31 cellular contexts compared by ENCODE assay signal in genomic region chrX:48705876-48706275, GRCh38. TPM values are rescaled to one million over a fixed set of nuclear protein-coding genes. Genes with fewer than 3 reads are reported as not detected.
DNase-seq lines count a peak whose midpoint lies in the region; ATAC-seq, FAIRE-seq and TF ChIP-seq lines count a peak whose summit lies in the region.
"Had no signal": no experiment of that assay in that cellular context is flagged by ENCODE, and none has a peak within 500 bp of the region (broad histone marks: within the 10 kb centered on the region; RNA-seq: fewer than 3 reads in every experiment).

No MANE protein-coding gene starts in this region.

- FAIRE-seq in HepG2 (lab: Jason Lieb, UNC): no peak
- FAIRE-seq: A549, GM18507 had no signal

- POLR2A ChIA-PET in HepG2 (lab: Yijun Ruan, JAX): no interaction called here

- no peaks in the 10 kb centered on the region for H3K79me2 ChIP-seq in HepG2 (ENCODE audit: insufficient read depth, low read length)

- TF ChIP-seq EP300 in HepG2 (IDR thresholded peaks at IDR 0.05; ENCODE audit: low read depth in 2 of 2, low read length in 2 of 2) (no peak), HepG2 (CRISPR knock-in tag; IDR thresholded peaks at IDR 0.05; ENCODE audit: borderline replicate concordance) (no peak)

- H3K27ac Mint-ChIP-seq in nephron progenitor cell: peak overlapping the region; percentile 77

- DNase-seq in HepG2 (ENCODE audit: low spot score) (no peak), right lobe of liver (no peak), dorsolateral prefrontal cortex (no peak), nephron progenitor cell (no peak), HPDE6-E6E7 (ENCODE audit: extremely low spot score) (no peak), NCI-H526 treated with DMSO at 0.1 percent for 48 hours (lab: John Stamatoyannopoulos, UW) (no peak)
- no peak for DNase-seq in activated CD4-positive, alpha-beta T cell treated with anti-CD3 and anti-CD28 coated beads for 48 hours
- DNase-seq: C1 segment of cervical spinal cord; CD4-positive, alpha-beta memory T cell; COR-L47; DMS53; GM23248; Karpas-422; NCI-H1092 treated with DMSO at 0.1 percent for 48 hours; NCI-H1436; NCI-H187; NCI-H2081 treated with DMSO at 0.1 percent for 48 hours; NCI-H2171 treated with DMSO at 0.1 percent for 48 hours; NCI-H345; NCI-H510A treated with DMSO at 0.1 percent for 48 hours; NCI-H748 treated with DMSO at 0.1 percent for 48 hours; PC-3; Right ventricle myocardium superior had no signal

- H3K36me3 Mint-ChIP-seq in nephron progenitor cell (ENCODE audit: low read depth): peaks cover 10% of the 10 kb centered on the region

- H3K36me3 ChIP-seq in HepG2 (replicated peaks in 1 of 2; ENCODE audit: control insufficient read depth in 1 of 2, insufficient read depth in 2 of 2, low read length in 2 of 2) (peaks cover 5 to 7% of the 10 kb centered on the region in 2 experiments; a peak in 4 of 5 replicates), right lobe of liver (no peaks in the 10 kb centered on the region)

- no peak for TF ChIP-seq CTCF in HepG2 (CRISPR knock-in tag; IDR thresholded peaks at IDR 0.05)
- no peak for TF ChIP-seq CTCF in right lobe of liver (IDR thresholded peaks at IDR 0.05)
- no peak for TF ChIP-seq CTCF in dorsolateral prefrontal cortex (IDR thresholded peaks at IDR 0.05 in 54 of 56, conservative IDR thresholded peaks at IDR 0.05 in 2 of 56; ENCODE audit: low read depth in 1 of 56, partially characterized antibody in 56 of 56)
- TF ChIP-seq CTCF in nephron progenitor cell (IDR thresholded peaks at IDR 0.05): no peak

- no peak overlapping the region for H3K4me3 ChIP-seq in HepG2 (replicated peaks in 1 of 3; ENCODE audit: insufficient read depth in 1 of 3, low read depth in 2 of 3, low read length in 3 of 3)
- no peak overlapping the region for H3K4me3 ChIP-seq in right lobe of liver
- H3K4me3 ChIP-seq in dorsolateral prefrontal cortex: no peak overlapping the region
- H3K4me3 ChIP-seq: A549, GM23248, HAP-1 had no signal

- intact Hi-C loops in HepG2 (cut with micrococcal nuclease; ENCODE audit: unreplicated experiment) (no loop called here), right lobe of liver (cut with DNase I) (no loop called here), dorsolateral prefrontal cortex (cut with DNase I) (no loop called here)

- H3K9ac ChIP-seq in HepG2 (ENCODE audit: insufficient read depth, low read depth, low read length): no peak overlapping the region
- H3K9ac ChIP-seq: GM23248 had no signal

- H2AFZ ChIP-seq in HepG2 (ENCODE audit: low read length): no peak overlapping the region
- H2AFZ ChIP-seq: GM23248 had no signal

- no peak overlapping the region for H3K4me2 ChIP-seq in HepG2 (ENCODE audit: low read depth, low read length)
- H3K4me2 ChIP-seq: A549 had no signal

- no TSS peak for BruUV-seq in HepG2 (replicated peaks; lab: Mats Ljungman, UMichigan)

- H3K27me3 Mint-ChIP-seq in nephron progenitor cell (ENCODE audit: low read depth, poor library complexity): peaks cover 3% of the 10 kb centered on the region
- H3K27me3 Mint-ChIP-seq: CD4-positive, alpha-beta memory T cell had no signal

- no peak overlapping the region for H3K27ac ChIP-seq in HepG2 (ENCODE audit: extremely low read length, insufficient read depth, low read length)
- no peak overlapping the region for H3K27ac ChIP-seq in right lobe of liver
- peak overlapping the region in 31 of 59 donors; percentile 9 to 83 (median 64) for H3K27ac ChIP-seq in dorsolateral prefrontal cortex
- peak overlapping the region; percentile 70 for H3K27ac ChIP-seq in temporal lobe (ENCODE audit: low read depth, low read length)
- H3K27ac ChIP-seq: A549, GM23248 had no signal

- H3K4me1 ChIP-seq in HepG2 (ENCODE audit: insufficient read depth, low read length) (peaks cover 30% of the 10 kb centered on the region), right lobe of liver (peaks cover 0 to 5% (median 0%) of the 10 kb centered on the region in 4 donors)
- H3K4me1 ChIP-seq: HAP-1 had no signal

- TF ChIP-seq POLR2A in HepG2 (IDR thresholded peaks at IDR 0.05; ENCODE audit: insufficient read depth in 1 of 2, low read depth in 2 of 2, low read length in 2 of 2): no peak
- TF ChIP-seq POLR2A in right lobe of liver (IDR thresholded peaks at IDR 0.05): no peak

- no peak overlapping the region for H3K4me3 Mint-ChIP-seq in nephron progenitor cell
- H3K4me3 Mint-ChIP-seq: CD4-positive, alpha-beta memory T cell had no signal

- 100% methylated on average over 5 of the region's 12 CpGs for WGBS in HepG2 (ENCODE audit: low lambda C conversion rate)
- 90% methylated on average over 4 of the region's 12 CpGs for WGBS in right lobe of liver (ENCODE audit: insufficient coverage, low coverage, low lambda C conversion rate, missing lambda C conversion rate)

- in situ Hi-C loops in HepG2 (cut with HindIII; ENCODE audit: extremely low pct_ligation_motif_present, low pct_unique_long_range_greater_than_20kb): no loop called here

- H3K9me3 Mint-ChIP-seq in nephron progenitor cell: peaks cover 64% of the 10 kb centered on the region
- H3K9me3 Mint-ChIP-seq: CD4-positive, alpha-beta memory T cell had no signal

- CTCF ChIA-PET in HepG2 (lab: Yijun Ruan, JAX; ENCODE audit: low intra/inter-chr PET ratio, low total read pairs): no interaction called here

- H3K27me3 ChIP-seq in HepG2 (ENCODE audit: control insufficient read depth in 1 of 2, insufficient read depth in 2 of 2, low read length in 2 of 2) (no peaks in the 10 kb centered on the region), right lobe of liver (no peaks in the 10 kb centered on the region), dorsolateral prefrontal cortex (peaks cover 0 to 76% (median 14%) of the 10 kb centered on the region in 45 donors)

- H3K9me3 ChIP-seq in HepG2 (ENCODE audit: low read length): no peaks in the 10 kb centered on the region
- no peaks in the 10 kb centered on the region for H3K9me3 ChIP-seq in right lobe of liver
- H3K9me3 ChIP-seq: A549, HAP-1 had no signal

- ATAC-seq in HepG2 (no peak), right lobe of liver (no peak)
- ATAC-seq: PC-3 had no signal

- no peaks in the 10 kb centered on the region for H3K4me1 Mint-ChIP-seq in nephron progenitor cell

- H4K20me1 ChIP-seq in HepG2 (ENCODE audit: insufficient read depth, low read length): no peaks in the 10 kb centered on the region

- no peak for TF ChIP-seq RAD21 in HepG2 (CRISPR knock-in tag; IDR thresholded peaks at IDR 0.05)

RNA-seq across cellular contexts. Expression of gene SUV39H1, which starts 9.3 kb away (rescaled TPM):
- total RNA-seq in HepG2 (2016; rRNA removed; fragmentation: Illumina TruSeq; extraction: Trizol): 9.9 and 10.1 TPM in 2 replicates
- 1.2 and 1.6 TPM in 2 replicates for total RNA-seq in HepG2 (2016; cell fraction: cytosol; rRNA removed; fragmentation: Illumina TruSeq; extraction: Trizol; ENCODE audit: low read depth)
- 9.2 and 10.1 TPM in 2 replicates for total RNA-seq in HepG2 (2016; cell fraction: insoluble cytoplasmic fraction; rRNA removed; fragmentation: Illumina TruSeq; extraction: Trizol)
- 5.1 and 5.5 TPM in 2 replicates for total RNA-seq in HepG2 (2016; cell fraction: membrane; rRNA removed; fragmentation: Illumina TruSeq; extraction: Trizol)
- total RNA-seq in HepG2 (2016; cell fraction: nucleus; rRNA removed; fragmentation: Illumina TruSeq; extraction: Trizol): 7.0 and 7.4 TPM in 2 replicates
- 3.2 and 5.2 TPM in 2 replicates for polyA plus RNA-seq in HepG2 (2011; rRNA removed)
- polyA plus RNA-seq in HepG2 (2011; cell fraction: cytosol; rRNA removed): 2.8 and 5.0 TPM in 2 replicates
- polyA plus RNA-seq in HepG2 (2011; cell fraction: nucleus; rRNA removed): 5.5 and 9.7 TPM in 2 replicates
- polyA plus RNA-seq in HepG2 (2012): 2.7 and 4.7 TPM in 2 replicates
- polyA plus RNA-seq in HepG2 (2016; cell fraction: cytosol; fragmentation: Illumina TruSeq; extraction: Trizol; ENCODE audit: low read depth): 1.3 and 1.5 TPM in 2 replicates
- polyA plus RNA-seq in HepG2 (2016; cell fraction: insoluble cytoplasmic fraction; fragmentation: Illumina TruSeq; extraction: Trizol; ENCODE audit: low read depth): 8.6 and 12.5 TPM in 2 replicates
- polyA plus RNA-seq in HepG2 (2016; cell fraction: membrane; fragmentation: Illumina TruSeq; extraction: Trizol; ENCODE audit: low read depth): 3.6 and 3.7 TPM in 2 replicates
- polyA plus RNA-seq in HepG2 (2016; cell fraction: nucleus; fragmentation: Illumina TruSeq; extraction: Trizol; ENCODE audit: insufficient read depth, low read depth): 13.6 and 14.6 TPM in 2 replicates
- polyA minus RNA-seq in HepG2 (2011; rRNA and poly(A)+ RNA removed; ENCODE audit: low replicate concordance): 9.3 and 68.5 TPM in 2 replicates
- 3.1 and 5.0 TPM in 2 replicates for polyA minus RNA-seq in HepG2 (2011; cell fraction: cytosol; rRNA and poly(A)+ RNA removed)
- 3.9 and 4.2 TPM in 2 replicates for polyA minus RNA-seq in HepG2 (2011; cell fraction: nucleus; rRNA and poly(A)+ RNA removed)
- 10 to 100 TPM in 1 of 6 experiments, 1 to 10 TPM in 5; 2.2 to 10.8 (median 3.5) TPM for total RNA-seq in right lobe of liver
- total RNA-seq in dorsolateral prefrontal cortex: 10 to 100 TPM in 3 of 120 experiments, 1 to 10 TPM in 117; 2.4 to 11.8 (median 6.3) TPM
- total RNA-seq in temporal lobe: 1.7 TPM

RNA-seq across cellular contexts. Expression of gene WAS, which starts 22.3 kb away (rescaled TPM):
- total RNA-seq in HepG2 (2016; rRNA removed; fragmentation: Illumina TruSeq; extraction: Trizol): not detected in 2 replicates
- not detected in 2 replicates for total RNA-seq in HepG2 (2016; cell fraction: cytosol; rRNA removed; fragmentation: Illumina TruSeq; extraction: Trizol; ENCODE audit: low read depth)
- not detected in 2 replicates for total RNA-seq in HepG2 (2016; cell fraction: insoluble cytoplasmic fraction; rRNA removed; fragmentation: Illumina TruSeq; extraction: Trizol)
- not detected in 2 replicates for total RNA-seq in HepG2 (2016; cell fraction: membrane; rRNA removed; fragmentation: Illumina TruSeq; extraction: Trizol)
- total RNA-seq in HepG2 (2016; cell fraction: nucleus; rRNA removed; fragmentation: Illumina TruSeq; extraction: Trizol): not detected in 2 replicates
- 0.11 and 0.18 TPM in 2 replicates for polyA plus RNA-seq in HepG2 (2011; rRNA removed)
- polyA plus RNA-seq in HepG2 (2011; cell fraction: cytosol; rRNA removed): 0.03 TPM in 1 of 2 replicates, not detected in the other
- 0.21 and 0.54 TPM in 2 replicates for polyA plus RNA-seq in HepG2 (2011; cell fraction: nucleus; rRNA removed)
- polyA plus RNA-seq in HepG2 (2012): 0.21 TPM in 2 replicates
- not detected in 2 replicates for polyA plus RNA-seq in HepG2 (2016; cell fraction: cytosol; fragmentation: Illumina TruSeq; extraction: Trizol; ENCODE audit: low read depth)
- not detected in 2 replicates for polyA plus RNA-seq in HepG2 (2016; cell fraction: insoluble cytoplasmic fraction; fragmentation: Illumina TruSeq; extraction: Trizol; ENCODE audit: low read depth)
- polyA plus RNA-seq in HepG2 (2016; cell fraction: membrane; fragmentation: Illumina TruSeq; extraction: Trizol; ENCODE audit: low read depth): not detected in 2 replicates
- not detected in 2 replicates for polyA plus RNA-seq in HepG2 (2016; cell fraction: nucleus; fragmentation: Illumina TruSeq; extraction: Trizol; ENCODE audit: insufficient read depth, low read depth)
- polyA minus RNA-seq in HepG2 (2011; rRNA and poly(A)+ RNA removed; ENCODE audit: low replicate concordance): 0.08 and 0.09 TPM in 2 replicates
- polyA minus RNA-seq in HepG2 (2011; cell fraction: cytosol; rRNA and poly(A)+ RNA removed): not detected in 2 replicates
- not detected in 2 replicates for polyA minus RNA-seq in HepG2 (2011; cell fraction: nucleus; rRNA and poly(A)+ RNA removed)
- 1 to 10 TPM; 2.4 to 7.2 (median 4.8) TPM for total RNA-seq in right lobe of liver
- total RNA-seq in dorsolateral prefrontal cortex: 10 to 100 TPM in 13 of 120 experiments, 1 to 10 TPM in 107; 1.6 to 19.4 (median 5.3) TPM
- total RNA-seq in temporal lobe: 0.74 TPM
- total RNA-seq: G401, GM23248 had no signal
- polyA plus RNA-seq: GM23248 had no signal

RNA-seq across cellular contexts. Expression of gene GLOD5, which starts 55.7 kb away (rescaled TPM):
- total RNA-seq in HepG2 (2016; rRNA removed; fragmentation: Illumina TruSeq; extraction: Trizol) (0.73 and 0.93 TPM in 2 replicates), right lobe of liver (1 to 10 TPM in 5 of 6 experiments, under 1 TPM in 1; 0.98 to 4.1 (median 2.9) TPM), dorsolateral prefrontal cortex (not detected), temporal lobe (not detected)
- 0.61 and 0.97 TPM in 2 replicates for total RNA-seq in HepG2 (2016; cell fraction: cytosol; rRNA removed; fragmentation: Illumina TruSeq; extraction: Trizol; ENCODE audit: low read depth)
- 0.71 and 1.2 TPM in 2 replicates for total RNA-seq in HepG2 (2016; cell fraction: insoluble cytoplasmic fraction; rRNA removed; fragmentation: Illumina TruSeq; extraction: Trizol)
- 0.68 and 0.79 TPM in 2 replicates for total RNA-seq in HepG2 (2016; cell fraction: membrane; rRNA removed; fragmentation: Illumina TruSeq; extraction: Trizol)
- not detected in 2 replicates for total RNA-seq in HepG2 (2016; cell fraction: nucleus; rRNA removed; fragmentation: Illumina TruSeq; extraction: Trizol)
- 1.3 and 1.5 TPM in 2 replicates for polyA plus RNA-seq in HepG2 (2011; rRNA removed)
- 1.1 and 1.3 TPM in 2 replicates for polyA plus RNA-seq in HepG2 (2011; cell fraction: cytosol; rRNA removed)
- polyA plus RNA-seq in HepG2 (2011; cell fraction: nucleus; rRNA removed): 0.50 TPM in 1 of 2 replicates, not detected in the other
- 0.79 and 1.2 TPM in 2 replicates for polyA plus RNA-seq in HepG2 (2012)
- polyA plus RNA-seq in HepG2 (2016; cell fraction: cytosol; fragmentation: Illumina TruSeq; extraction: Trizol; ENCODE audit: low read depth): 0.68 and 1.3 TPM in 2 replicates
- polyA plus RNA-seq in HepG2 (2016; cell fraction: insoluble cytoplasmic fraction; fragmentation: Illumina TruSeq; extraction: Trizol; ENCODE audit: low read depth): 1.7 and 2.6 TPM in 2 replicates
- polyA plus RNA-seq in HepG2 (2016; cell fraction: membrane; fragmentation: Illumina TruSeq; extraction: Trizol; ENCODE audit: low read depth): 0.88 TPM in 2 replicates
- polyA plus RNA-seq in HepG2 (2016; cell fraction: nucleus; fragmentation: Illumina TruSeq; extraction: Trizol; ENCODE audit: insufficient read depth, low read depth): 1.2 TPM in 1 of 2 replicates, not detected in the other
- 2.3 TPM in 1 of 2 replicates, not detected in the other for polyA minus RNA-seq in HepG2 (2011; rRNA and poly(A)+ RNA removed; ENCODE audit: low replicate concordance)
- not detected in 2 replicates for polyA minus RNA-seq in HepG2 (2011; cell fraction: cytosol; rRNA and poly(A)+ RNA removed)
- not detected in 2 replicates for polyA minus RNA-seq in HepG2 (2011; cell fraction: nucleus; rRNA and poly(A)+ RNA removed)
- total RNA-seq: CD4-positive, alpha-beta memory T cell; Daoy; G401; GM23248; PC-3; Right ventricle myocardium superior; RPMI7951; SK-MEL-5 had no signal
- polyA plus RNA-seq: A549; CD4-positive, alpha-beta memory T cell; GM23248 had no signal

Comparison
In these comparisons a context has a peak if more than half of its experiments do, and no peak if none do; other contexts are left out.
1. H3K27ac ChIP-seq: peak in dorsolateral prefrontal cortex (31 of 59) and temporal lobe (single experiment); none in HepG2 (single experiment) and right lobe of liver (0 of 3).